33 cellular contexts compared by ENCODE assay signal in the genomic region with DNA sequence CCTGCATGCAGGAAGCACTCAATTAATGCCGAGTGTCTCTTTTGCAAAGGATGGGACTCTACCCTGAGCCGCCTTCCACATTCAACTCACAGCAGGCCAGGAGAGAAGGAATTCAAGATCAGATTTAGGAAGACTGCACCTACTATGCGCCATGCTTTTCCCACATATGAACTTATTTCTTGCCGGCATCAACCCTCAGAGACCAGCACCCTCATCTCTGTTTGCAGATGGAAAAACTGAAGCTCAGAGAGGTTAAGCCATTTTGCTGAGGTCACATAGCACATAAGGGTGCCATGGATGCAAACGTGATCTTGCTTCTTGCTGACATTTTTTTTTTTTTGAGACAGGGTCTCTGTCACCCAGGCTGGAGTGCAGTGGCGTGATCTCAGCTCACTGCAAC. TPM values are rescaled to one million over a fixed set of nuclear protein-coding genes. Genes with fewer than 3 reads are reported as not detected.
"Had no signal": no experiment of that assay in that cellular context is flagged by ENCODE, and none has a peak within 500 bp of the region (broad histone marks: within the 10 kb centered on the region; RNA-seq: fewer than 3 reads in every experiment).

No MANE protein-coding gene starts in this region.

- ATAC-seq: activated naive CD8-positive, alpha-beta T cell treated with anti-CD3 and anti-CD28 coated beads, Interleukin-2, amount 50 U/mL, for 24 hours had no signal

- H3K27me3 Mint-ChIP-seq: brain had no signal

- H3K9me3 Mint-ChIP-seq: activated B cell treated with CpG ODN at 0.5 μM for 24 hours; activated CD4-positive, alpha-beta memory T cell treated with anti-CD3 and anti-CD28 coated beads for 36 hours; activated naive CD4-positive, alpha-beta T cell treated with anti-CD3 and anti-CD28 coated beads, Interleukin-2, amount 10 ng/mL, durations not matched to agents 7 days and 5 days; activated naive CD8-positive, alpha-beta T cell treated with anti-CD3 and anti-CD28 coated beads, Interleukin-2, amount 50 U/mL, for 24 hours; brain had no signal

- H3K36me3 Mint-ChIP-seq: activated CD4-positive, alpha-beta memory T cell treated with anti-CD3 and anti-CD28 coated beads for 36 hours; activated naive CD4-positive, alpha-beta T cell treated with anti-CD3 and anti-CD28 coated beads, Interleukin-2, amount 10 ng/mL, durations not matched to agents 7 days and 5 days; activated naive CD8-positive, alpha-beta T cell had no signal

- H3K4me1 Mint-ChIP-seq: activated B cell treated with CpG ODN at 0.5 μM for 24 hours; activated naive CD4-positive, alpha-beta T cell treated with anti-CD3 and anti-CD28 coated beads, Interleukin-2, amount 10 ng/mL, durations not matched to agents 7 days and 5 days had no signal

- H3K27ac ChIP-seq: VCaP had no signal

- H3K4me3 Mint-ChIP-seq: activated B cell treated with CpG ODN at 0.5 μM for 24 hours; activated CD4-positive, alpha-beta memory T cell treated with anti-CD3 and anti-CD28 coated beads for 36 hours; activated naive CD4-positive, alpha-beta T cell treated with anti-CD3 and anti-CD28 coated beads, Interleukin-2, amount 10 ng/mL, durations not matched to agents 7 days and 5 days; activated naive CD8-positive, alpha-beta T cell; activated naive CD8-positive, alpha-beta T cell treated with anti-CD3 and anti-CD28 coated beads, Interleukin-2, amount 50 U/mL, for 24 hours; brain had no signal

- DNase-seq: activated B cell treated with CpG ODN at 0.5 μM for 24 hours; activated CD4-positive, alpha-beta memory T cell treated with anti-CD3 and anti-CD28 coated beads for 36 hours; activated CD4-positive, alpha-beta T cell treated with anti-CD3 and anti-CD28 coated beads for 4 hours; activated CD4-positive, alpha-beta T cell treated with anti-CD3 and anti-CD28 coated beads, Interleukin-2, amount 50 U/mL, for 1 hour; activated CD4-positive, CD25-positive, alpha-beta regulatory T cell treated with anti-CD3 and anti-CD28 coated beads, Interleukin-2, amount 50 U/mL, for 72 hours; activated CD8-positive, alpha-beta memory T cell treated with anti-CD3 and anti-CD28 coated beads, Interleukin-2, amount 50 U/mL, for 4 hours; activated effector memory CD4-positive, alpha-beta T cell treated with Interleukin-2 at 50 U/mL for 16 hours; activated naive CD4-positive, alpha-beta T cell treated with anti-CD3 and anti-CD28 coated beads, Interleukin-2, amount 10 ng/mL, durations not matched to agents 7 days and 5 days; activated naive CD8-positive, alpha-beta T cell treated with anti-CD3 and anti-CD28 coated beads, Interleukin-2, amount 50 U/mL, for 24 hours; activated T-cell treated with anti-CD3 and anti-CD28 coated beads for 4 hours; activated T-cell treated with anti-CD3 and anti-CD28 coated beads, Interleukin-2, amount 50 U/mL, for 48 hours; anterior cingulate cortex; central memory CD4-positive, alpha-beta T cell; MM.1S; MV-4-11; NCI-H1092; NCI-H1436 treated with DMSO at 0.1 percent for 48 hours; NCI-H1694 treated with DMSO at 0.1 percent for 48 hours; NCI-H2029; NCI-H345; NCI-H524 treated with DMSO at 0.1 percent for 48 hours; NK-92 treated with Interleukin-12 subunit alpha and Interleukin-12 subunit beta, amount 100 ng/mL, for 24 hours; OCI-M1; Right ventricle myocardium superior; SW 1271; T-helper 1 cell; T-helper 2 cell; T-helper 9 cell had no signal

- H3K27ac Mint-ChIP-seq: activated B cell treated with CpG ODN at 0.5 μM for 24 hours; activated CD4-positive, alpha-beta memory T cell treated with anti-CD3 and anti-CD28 coated beads for 36 hours; activated naive CD4-positive, alpha-beta T cell treated with anti-CD3 and anti-CD28 coated beads, Interleukin-2, amount 10 ng/mL, durations not matched to agents 7 days and 5 days; activated naive CD8-positive, alpha-beta T cell; activated naive CD8-positive, alpha-beta T cell treated with anti-CD3 and anti-CD28 coated beads, Interleukin-2, amount 50 U/mL, for 24 hours had no signal

RNA-seq across cellular contexts. Expression of a gene that starts 33.8 kb away (rescaled TPM):
- total RNA-seq: LHCN-M2 had no signal

RNA-seq across cellular contexts. Expression of a gene that starts 38.7 kb away (rescaled TPM):
- total RNA-seq: NCI-H460 had no signal

RNA-seq across cellular contexts. Expression of a gene that starts 55.4 kb away (rescaled TPM):
- total RNA-seq: activated B cell treated with CpG ODN at 0.5 μM for 24 hours had no signal
